Comparison of ENCODE assay signal across 8 cellular contexts in genomic region chr1:25875154-25875855, GRCh38. TPM values are rescaled to one million over a fixed set of nuclear protein-coding genes. Genes with fewer than 3 reads are reported as not detected.
DNase-seq lines count a peak whose midpoint lies in the region; ATAC-seq, FAIRE-seq and TF ChIP-seq lines count a peak whose summit lies in the region.

PAQR7 (minus strand) TSS chr1:25875708; CDS start chr1:25863839, 11,869 bp downstream.

- no peaks in the 10 kb centered on the region for H3K36me3 Mint-ChIP-seq in CD4-positive, alpha-beta T cell (ENCODE audit: low read depth)

- no peaks in the 10 kb centered on the region for H3K9me3 ChIP-seq in CD4-positive, alpha-beta T cell (ENCODE audit: control insufficient read depth, low read length)
- no peaks in the 10 kb centered on the region for H3K9me3 ChIP-seq in kidney (ENCODE audit: control insufficient read depth in 1 of 2, low read length in 2 of 2)

- H3K27me3 ChIP-seq in CD4-positive, alpha-beta T cell (ENCODE audit: control insufficient read depth, insufficient read depth, low read length), result no peaks in the 10 kb centered on the region

- peak within 1 kb of the TSS; percentile 88 for H3K4me3 Mint-ChIP-seq in CD4-positive, alpha-beta T cell

- TF ChIP-seq CTCF in CD4-positive, alpha-beta T cell (IDR thresholded peaks at IDR 0.05), result no peak
- TF ChIP-seq CTCF in kidney (IDR thresholded peaks at IDR 0.05; ENCODE audit: borderline replicate concordance, extremely low read depth, insufficient read depth), result no peak

- no peak within 1 kb of the TSS for H3K27ac ChIP-seq in CD4-positive, alpha-beta T cell (ENCODE audit: low read depth, low read length)
- H3K27ac ChIP-seq in kidney (ENCODE audit: low read depth in 2 of 2, low read length in 2 of 2), result peak within 1 kb of the TSS; percentile 93

- no peaks in the 10 kb centered on the region for H3K9me3 Mint-ChIP-seq in CD4-positive, alpha-beta T cell

- no peak for FAIRE-seq in kidney (lab: Jason Lieb, UNC)

- peak within 1 kb of the TSS; percentile 73 to 87 for H3K4me3 ChIP-seq in kidney (ENCODE audit: low read length in 2 of 2)

- H3K27ac Mint-ChIP-seq in CD4-positive, alpha-beta T cell, result peak within 1 kb of the TSS; percentile 67

- peak; percentile 84 for ATAC-seq in CD4-positive, alpha-beta T cell (ENCODE audit: poor library complexity)
- ATAC-seq in GM21529 (IDR thresholded peaks at IDR 0.05; ENCODE audit: unreplicated experiment) (peak; percentile 62), HG03196 (IDR thresholded peaks at IDR 0.05; ENCODE audit: unreplicated experiment) (no peak)
- ATAC-seq in activated CD4-positive, CD25-positive, alpha-beta regulatory T cell treated with anti-CD3 and anti-CD28 coated beads, Interleukin-2, amount 50 U/mL, for 24 hours, result peak; percentile 85 to 87

- POLR2A ChIA-PET in CD4-positive, alpha-beta T cell (lab: Charles Lee), result interaction anchor here (0.6 to 2.2 kb wide), 17 partner anchors 13 to 303 kb away, joined by 3 to 22 read pairs (median 4); partner anchors contain the start of genes AUNIP, MTFR1L and PAFAH2

- peaks cover 10% of the 10 kb centered on the region for H3K4me1 Mint-ChIP-seq in CD4-positive, alpha-beta T cell (ENCODE audit: low read depth)

- DNase-seq in CD4-positive, alpha-beta T cell, result peak in 9 of 10 experiments; percentile 19 to 60 (median 48)
- DNase-seq in NCI-H1417 treated with DMSO at 0.1 percent for 48 hours (lab: John Stamatoyannopoulos, UW), result peak; percentile 27
- DNase-seq in cerebellar cortex (ENCODE audit: low spot score), result peak; percentile 65
- DNase-seq in kidney, result peak; percentile 95
- DNase-seq in stimulated activated CD4-positive, alpha-beta T cell treated with anti-CD3 and anti-CD28 coated beads, Interleukin-12 subunit alpha, Interleukin-12 subunit beta, amount 100 ng/mL, for 24 hours (ENCODE audit: low read depth in 2 of 2), result peak; percentile 30 to 52

- peaks cover 23 to 46% of the 10 kb centered on the region in 2 donors for H3K4me1 ChIP-seq in kidney (ENCODE audit: control insufficient read depth in 1 of 2, insufficient read depth in 1 of 2, low read depth in 1 of 2, low read length in 2 of 2)

- H3K36me3 ChIP-seq in kidney (ENCODE audit: control insufficient read depth in 1 of 2, insufficient read depth in 2 of 2, low read length in 2 of 2), result no peaks in the 10 kb centered on the region

- H3K27me3 Mint-ChIP-seq in CD4-positive, alpha-beta T cell, result no peaks in the 10 kb centered on the region

- intact Hi-C loops in CD4-positive, alpha-beta T cell (cut with DNase I, micrococcal nuclease), result loop anchor here in 1 of 2 experiments (5.0 kb wide), 2 partner anchors 38 to 53 kb away; no protein-coding TSS in a partner anchor
- intact Hi-C loops in kidney (cut with DNase I), result no loop called here

- peak within 1 kb of the TSS; percentile 89 to 93 for H3K9ac ChIP-seq in kidney (ENCODE audit: low read length in 2 of 2)

- CTCF ChIA-PET in CD4-positive, alpha-beta T cell (lab: Charles Lee), result interaction anchor here (1.0 to 2.2 kb wide), 4 partner anchors 20 to 161 kb away, joined by 3 to 10 read pairs (median 4); partner anchors contain the start of genes MTFR1L and PAFAH2

RNA-seq across cellular contexts. Expression of gene PAQR7, which starts in this region (rescaled TPM):
- total RNA-seq in CD4-positive, alpha-beta T cell, result 1 to 10 TPM; 1.1 to 1.5 TPM
- total RNA-seq in kidney, result 52.0 TPM
- polyA plus RNA-seq in kidney (ENCODE audit: insufficient read depth, low read depth, low replicate concordance), result 30.2 TPM

Comparison
In these comparisons a context has a peak if more than half of its experiments do, and no peak if none do; other contexts are left out.
1. RNA of gene PAQR7 (total RNA-seq): 52.0 TPM in kidney (single experiment); 1.1 to 1.5 TPM in CD4-positive, alpha-beta T cell; every median in the first group is over 10 times any median in the second.
2. DNase-seq: peak in every context shown above with its lines; median percentile 95 in kidney; 65 in cerebellar cortex; 48 in CD4-positive, alpha-beta T cell; 41 in stimulated activated CD4-positive, alpha-beta T cell treated with anti-CD3 and anti-CD28 coated beads, Interleukin-12 subunit alpha, Interleukin-12 subunit beta, amount 100 ng/mL, for 24 hours; 27 in NCI-H1417 treated with DMSO at 0.1 percent for 48 hours.